Comparison of ENCODE assay signal across 28 cellular contexts in genomic region chr12:16093825-16094224, GRCh38.
"Had no signal": no experiment of that assay in that cellular context is flagged by ENCODE, and none has a peak within 500 bp of the region (broad histone marks: within the 10 kb centered on the region; RNA-seq: fewer than 3 reads in every experiment).

No MANE protein-coding gene starts in this region.

- H3K9me3 ChIP-seq: ovary, psoas muscle, suprapubic skin, testis, tibial artery, transverse colon, upper lobe of right lung, uterus had no signal

- H3K36me3 ChIP-seq: neural progenitor cell, ovary, spleen, suprapubic skin, tibial artery, transverse colon, upper lobe of right lung, uterus had no signal

- H3K9ac ChIP-seq: neural progenitor cell, parathyroid adenoma had no signal

- H3K4me3 ChIP-seq: neural progenitor cell, ovary, psoas muscle, skin epidermis, smooth muscle cell, spleen, suprapubic skin, testis, tibial artery, transverse colon, upper lobe of right lung, uterus had no signal

- H3K79me2 ChIP-seq: parathyroid adenoma had no signal

- H3K27me3 ChIP-seq: neural progenitor cell, ovary, spleen, suprapubic skin, testis, tibial artery, transverse colon, upper lobe of right lung, uterus had no signal

- H2AFZ ChIP-seq: neural progenitor cell, parathyroid adenoma had no signal

- H3K4me2 ChIP-seq: neural progenitor cell, smooth muscle cell had no signal

- ATAC-seq: psoas muscle; right cardiac atrium; sciatic nerve; stimulated activated memory B cell treated with anti-CD40 and anti-IgM and Interleukin-4, amounts not matched to agents 10 μg/mL and 1 μg/mL and 100 μg/mL, for 72 hours; stimulated activated naive CD8-positive, alpha-beta T cell treated with anti-CD3 and anti-CD28 coated beads, Interleukin-15, amount 100 ng/mL, for 72 hours; stimulated activated naive CD8-positive, alpha-beta T cell treated with anti-CD3 and anti-CD28 coated beads, Interleukin-15, Interleukin-2, amounts not matched to agents 100 U/mL and 50 U/mL, for 24 hours; upper lobe of right lung had no signal

- H3K27ac ChIP-seq: neural progenitor cell, ovary, parathyroid adenoma, psoas muscle, skin epidermis, spleen, suprapubic skin, testis, tibial artery, transverse colon, upper lobe of right lung, uterus had no signal

- H3K4me1 ChIP-seq: neural progenitor cell, parathyroid adenoma, psoas muscle, spleen, suprapubic skin, testis, tibial artery, transverse colon, uterus had no signal

- DNase-seq: natural killer cell; occipital lobe; ovary; posterior cingulate gyrus; psoas muscle; right cardiac atrium; spleen; stimulated activated CD4-positive, alpha-beta T cell treated with anti-CD3 and anti-CD28 coated beads, Interleukin-12 subunit alpha, Interleukin-12 subunit beta, amount 100 ng/mL, for 4 hours; stimulated activated CD4-positive, alpha-beta T cell treated with anti-CD3 and anti-CD28 coated beads, Interleukin-1b, Interleukin-23, amount 100 ng/mL, for 48 hours; stimulated activated CD4-positive, alpha-beta T cell treated with anti-CD3 and anti-CD28 coated beads, Interleukin-4, amount 100 ng/mL, for 1 hour; stimulated activated CD4-positive, alpha-beta T cell treated with anti-CD3 and anti-CD28 coated beads, Interleukin-4, amount 100 ng/mL, for 4 hours; stimulated activated CD8-positive, alpha-beta memory T cell treated with anti-CD3 and anti-CD28 coated beads, Interleukin-4, amount 100 ng/mL, for 48 hours; stimulated activated naive CD4-positive, alpha-beta T cell; stimulated activated naive CD8-positive, alpha-beta T cell treated with anti-CD3 and anti-CD28 coated beads, Interleukin-15, amount 100 ng/mL, for 72 hours; stimulated activated naive CD8-positive, alpha-beta T cell treated with anti-CD3 and anti-CD28 coated beads, Interleukin-15, Interleukin-2, amounts not matched to agents 100 U/mL and 50 U/mL, for 24 hours; substantia nigra; testis; tibial artery; transverse colon; upper lobe of right lung; uterus had no signal
